ENCODE assay signal across 1 cellular context in the genomic region with DNA sequence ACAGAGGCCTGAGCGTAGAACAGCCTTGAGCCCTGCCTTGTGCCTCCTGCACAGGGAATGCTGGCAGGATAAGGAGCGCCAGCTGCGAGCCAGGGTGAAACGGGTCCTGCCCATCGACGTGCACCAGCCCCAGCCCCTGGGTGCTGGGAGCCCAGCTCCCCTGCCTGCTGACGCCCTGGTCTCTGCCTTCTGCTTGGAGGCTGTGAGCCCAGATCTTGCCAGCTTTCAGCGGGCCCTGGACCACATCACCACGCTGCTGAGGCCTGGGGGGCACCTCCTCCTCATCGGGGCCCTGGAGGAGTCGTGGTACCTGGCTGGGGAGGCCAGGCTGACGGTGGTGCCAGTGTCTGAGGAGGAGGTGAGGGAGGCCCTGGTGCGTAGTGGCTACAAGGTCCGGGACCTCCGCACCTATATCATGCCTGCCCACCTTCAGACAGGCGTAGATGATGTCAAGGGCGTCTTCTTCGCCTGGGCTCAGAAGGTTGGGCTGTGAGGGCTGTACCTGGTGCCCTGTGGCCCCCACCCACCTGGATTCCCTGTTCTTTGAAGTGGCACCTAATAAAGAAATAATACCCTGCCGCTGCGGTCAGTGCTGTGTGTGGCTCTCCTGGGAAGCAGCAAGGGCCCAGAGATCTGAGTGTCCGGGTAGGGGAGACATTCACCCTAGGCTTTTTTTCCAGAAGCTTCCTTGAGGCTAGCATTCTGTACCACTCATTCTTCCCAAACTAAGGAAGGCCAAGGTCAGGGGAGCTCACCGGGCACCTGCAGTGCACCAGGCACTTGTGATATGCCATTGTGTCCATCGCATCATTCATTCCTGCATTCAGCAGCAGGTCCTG.
A peak's percentile ranks its signal among the peaks of the same experiment; 100 is the strongest.
TF ChIP-seq lines count a peak whose summit lies in the region.

No MANE protein-coding gene starts in this region.

TF ChIP-seq in HepG2, 621 proteins besides CTCF, POLR2A, EP300 and RAD21:
- TF ChIP-seq, protein P1, sequence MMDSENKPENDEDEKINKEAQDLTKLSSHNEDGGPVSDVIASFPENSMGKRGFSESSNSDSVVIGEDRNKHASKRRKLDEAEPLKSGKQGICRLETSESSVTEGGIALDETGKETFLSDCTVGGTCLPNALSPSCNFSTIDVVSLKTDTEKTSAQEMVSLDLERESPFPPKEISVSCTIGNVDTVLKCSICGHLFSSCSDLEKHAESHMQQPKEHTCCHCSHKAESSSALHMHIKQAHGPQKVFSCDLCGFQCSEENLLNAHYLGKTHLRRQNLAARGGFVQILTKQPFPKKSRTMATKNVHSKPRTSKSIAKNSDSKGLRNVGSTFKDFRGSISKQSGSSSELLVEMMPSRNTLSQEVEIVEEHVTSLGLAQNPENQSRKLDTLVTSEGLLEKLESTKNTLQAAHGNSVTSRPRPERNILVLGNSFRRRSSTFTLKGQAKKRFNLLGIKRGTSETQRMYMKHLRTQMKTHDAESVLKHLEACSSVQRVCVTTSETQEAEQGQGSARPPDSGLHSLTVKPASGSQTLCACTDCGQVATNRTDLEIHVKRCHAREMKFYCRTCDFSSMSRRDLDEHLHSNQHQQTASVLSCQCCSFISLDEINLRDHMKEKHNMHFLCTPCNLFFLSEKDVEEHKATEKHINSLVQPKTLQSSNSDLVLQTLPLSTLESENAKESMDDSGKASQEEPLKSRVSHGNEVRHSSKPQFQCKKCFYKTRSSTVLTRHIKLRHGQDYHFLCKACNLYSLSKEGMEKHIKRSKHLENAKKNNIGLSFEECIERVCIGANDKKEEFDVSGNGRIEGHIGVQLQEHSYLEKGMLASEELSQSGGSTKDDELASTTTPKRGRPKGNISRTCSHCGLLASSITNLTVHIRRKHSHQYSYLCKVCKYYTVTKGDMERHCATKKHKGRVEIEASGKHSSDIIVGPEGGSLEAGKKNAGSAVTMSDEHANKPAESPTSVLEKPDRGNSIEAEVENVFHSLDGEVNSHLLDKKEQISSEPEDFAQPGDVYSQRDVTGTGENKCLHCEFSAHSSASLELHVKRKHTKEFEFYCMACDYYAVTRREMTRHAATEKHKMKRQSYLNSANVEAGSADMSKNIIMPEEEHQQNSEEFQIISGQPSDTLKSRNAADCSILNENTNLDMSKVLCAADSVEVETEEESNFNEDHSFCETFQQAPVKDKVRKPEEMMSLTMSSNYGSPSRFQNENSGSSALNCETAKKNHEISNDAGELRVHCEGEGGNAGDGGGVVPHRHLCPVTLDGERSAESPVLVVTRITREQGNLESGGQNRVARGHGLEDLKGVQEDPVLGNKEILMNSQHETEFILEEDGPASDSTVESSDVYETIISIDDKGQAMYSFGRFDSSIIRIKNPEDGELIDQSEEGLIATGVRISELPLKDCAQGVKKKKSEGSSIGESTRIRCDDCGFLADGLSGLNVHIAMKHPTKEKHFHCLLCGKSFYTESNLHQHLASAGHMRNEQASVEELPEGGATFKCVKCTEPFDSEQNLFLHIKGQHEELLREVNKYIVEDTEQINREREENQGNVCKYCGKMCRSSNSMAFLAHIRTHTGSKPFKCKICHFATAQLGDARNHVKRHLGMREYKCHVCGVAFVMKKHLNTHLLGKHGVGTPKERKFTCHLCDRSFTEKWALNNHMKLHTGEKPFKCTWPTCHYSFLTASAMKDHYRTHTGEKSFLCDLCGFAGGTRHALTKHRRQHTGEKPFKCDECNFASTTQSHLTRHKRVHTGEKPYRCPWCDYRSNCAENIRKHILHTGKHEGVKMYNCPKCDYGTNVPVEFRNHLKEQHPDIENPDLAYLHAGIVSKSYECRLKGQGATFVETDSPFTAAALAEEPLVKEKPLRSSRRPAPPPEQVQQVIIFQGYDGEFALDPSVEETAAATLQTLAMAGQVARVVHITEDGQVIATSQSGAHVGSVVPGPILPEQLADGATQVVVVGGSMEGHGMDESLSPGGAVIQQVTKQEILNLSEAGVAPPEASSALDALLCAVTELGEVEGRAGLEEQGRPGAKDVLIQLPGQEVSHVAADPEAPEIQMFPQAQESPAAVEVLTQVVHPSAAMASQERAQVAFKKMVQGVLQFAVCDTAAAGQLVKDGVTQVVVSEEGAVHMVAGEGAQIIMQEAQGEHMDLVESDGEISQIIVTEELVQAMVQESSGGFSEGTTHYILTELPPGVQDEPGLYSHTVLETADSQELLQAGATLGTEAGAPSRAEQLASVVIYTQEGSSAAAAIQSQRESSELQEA (CRISPR knock-in tag; IDR thresholded peaks at IDR 0.05; ENCODE audit: not compliant biosample characterization), result no peak
- TF ChIP-seq, protein P2, sequence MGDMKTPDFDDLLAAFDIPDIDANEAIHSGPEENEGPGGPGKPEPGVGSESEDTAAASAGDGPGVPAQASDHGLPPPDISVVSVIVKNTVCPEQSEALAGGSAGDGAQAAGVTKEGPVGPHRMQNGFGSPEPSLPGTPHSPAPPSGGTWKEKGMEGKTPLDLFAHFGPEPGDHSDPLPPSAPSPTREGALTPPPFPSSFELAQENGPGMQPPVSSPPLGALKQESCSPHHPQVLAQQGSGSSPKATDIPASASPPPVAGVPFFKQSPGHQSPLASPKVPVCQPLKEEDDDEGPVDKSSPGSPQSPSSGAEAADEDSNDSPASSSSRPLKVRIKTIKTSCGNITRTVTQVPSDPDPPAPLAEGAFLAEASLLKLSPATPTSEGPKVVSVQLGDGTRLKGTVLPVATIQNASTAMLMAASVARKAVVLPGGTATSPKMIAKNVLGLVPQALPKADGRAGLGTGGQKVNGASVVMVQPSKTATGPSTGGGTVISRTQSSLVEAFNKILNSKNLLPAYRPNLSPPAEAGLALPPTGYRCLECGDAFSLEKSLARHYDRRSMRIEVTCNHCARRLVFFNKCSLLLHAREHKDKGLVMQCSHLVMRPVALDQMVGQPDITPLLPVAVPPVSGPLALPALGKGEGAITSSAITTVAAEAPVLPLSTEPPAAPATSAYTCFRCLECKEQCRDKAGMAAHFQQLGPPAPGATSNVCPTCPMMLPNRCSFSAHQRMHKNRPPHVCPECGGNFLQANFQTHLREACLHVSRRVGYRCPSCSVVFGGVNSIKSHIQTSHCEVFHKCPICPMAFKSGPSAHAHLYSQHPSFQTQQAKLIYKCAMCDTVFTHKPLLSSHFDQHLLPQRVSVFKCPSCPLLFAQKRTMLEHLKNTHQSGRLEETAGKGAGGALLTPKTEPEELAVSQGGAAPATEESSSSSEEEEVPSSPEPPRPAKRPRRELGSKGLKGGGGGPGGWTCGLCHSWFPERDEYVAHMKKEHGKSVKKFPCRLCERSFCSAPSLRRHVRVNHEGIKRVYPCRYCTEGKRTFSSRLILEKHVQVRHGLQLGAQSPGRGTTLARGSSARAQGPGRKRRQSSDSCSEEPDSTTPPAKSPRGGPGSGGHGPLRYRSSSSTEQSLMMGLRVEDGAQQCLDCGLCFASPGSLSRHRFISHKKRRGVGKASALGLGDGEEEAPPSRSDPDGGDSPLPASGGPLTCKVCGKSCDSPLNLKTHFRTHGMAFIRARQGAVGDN (CRISPR knock-in tag; IDR thresholded peaks at IDR 0.05), result no peak
- TF ChIP-seq AGO1 (IDR thresholded peaks at IDR 0.05; ENCODE audit: low read depth, low read length, poor library complexity, severe bottlenecking) (peak; percentile 54), POLR2G (IDR thresholded peaks at IDR 0.05; ENCODE audit: low read depth, low read length) (no peak), ZNF670 (CRISPR knock-in tag; IDR thresholded peaks at IDR 0.05; ENCODE audit: borderline replicate concordance) (no peak), ZBTB38 (CRISPR knock-in tag; IDR thresholded peaks at IDR 0.05) (0 out of 2 replicates have a peak, but pooled peaks have one; percentile 0)
- TF ChIP-seq, protein P3, sequence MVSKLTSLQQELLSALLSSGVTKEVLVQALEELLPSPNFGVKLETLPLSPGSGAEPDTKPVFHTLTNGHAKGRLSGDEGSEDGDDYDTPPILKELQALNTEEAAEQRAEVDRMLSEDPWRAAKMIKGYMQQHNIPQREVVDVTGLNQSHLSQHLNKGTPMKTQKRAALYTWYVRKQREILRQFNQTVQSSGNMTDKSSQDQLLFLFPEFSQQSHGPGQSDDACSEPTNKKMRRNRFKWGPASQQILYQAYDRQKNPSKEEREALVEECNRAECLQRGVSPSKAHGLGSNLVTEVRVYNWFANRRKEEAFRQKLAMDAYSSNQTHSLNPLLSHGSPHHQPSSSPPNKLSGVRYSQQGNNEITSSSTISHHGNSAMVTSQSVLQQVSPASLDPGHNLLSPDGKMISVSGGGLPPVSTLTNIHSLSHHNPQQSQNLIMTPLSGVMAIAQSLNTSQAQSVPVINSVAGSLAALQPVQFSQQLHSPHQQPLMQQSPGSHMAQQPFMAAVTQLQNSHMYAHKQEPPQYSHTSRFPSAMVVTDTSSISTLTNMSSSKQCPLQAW (CRISPR knock-in tag; IDR thresholded peaks at IDR 0.05), result no peak
- TF ChIP-seq, protein P4, sequence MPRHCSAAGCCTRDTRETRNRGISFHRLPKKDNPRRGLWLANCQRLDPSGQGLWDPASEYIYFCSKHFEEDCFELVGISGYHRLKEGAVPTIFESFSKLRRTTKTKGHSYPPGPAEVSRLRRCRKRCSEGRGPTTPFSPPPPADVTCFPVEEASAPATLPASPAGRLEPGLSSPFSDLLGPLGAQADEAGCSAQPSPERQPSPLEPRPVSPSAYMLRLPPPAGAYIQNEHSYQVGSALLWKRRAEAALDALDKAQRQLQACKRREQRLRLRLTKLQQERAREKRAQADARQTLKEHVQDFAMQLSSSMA (CRISPR knock-in tag; IDR thresholded peaks at IDR 0.05), result 0 out of 2 replicates have a peak, but pooled peaks have one; percentile 38
- TF ChIP-seq, protein P5, sequence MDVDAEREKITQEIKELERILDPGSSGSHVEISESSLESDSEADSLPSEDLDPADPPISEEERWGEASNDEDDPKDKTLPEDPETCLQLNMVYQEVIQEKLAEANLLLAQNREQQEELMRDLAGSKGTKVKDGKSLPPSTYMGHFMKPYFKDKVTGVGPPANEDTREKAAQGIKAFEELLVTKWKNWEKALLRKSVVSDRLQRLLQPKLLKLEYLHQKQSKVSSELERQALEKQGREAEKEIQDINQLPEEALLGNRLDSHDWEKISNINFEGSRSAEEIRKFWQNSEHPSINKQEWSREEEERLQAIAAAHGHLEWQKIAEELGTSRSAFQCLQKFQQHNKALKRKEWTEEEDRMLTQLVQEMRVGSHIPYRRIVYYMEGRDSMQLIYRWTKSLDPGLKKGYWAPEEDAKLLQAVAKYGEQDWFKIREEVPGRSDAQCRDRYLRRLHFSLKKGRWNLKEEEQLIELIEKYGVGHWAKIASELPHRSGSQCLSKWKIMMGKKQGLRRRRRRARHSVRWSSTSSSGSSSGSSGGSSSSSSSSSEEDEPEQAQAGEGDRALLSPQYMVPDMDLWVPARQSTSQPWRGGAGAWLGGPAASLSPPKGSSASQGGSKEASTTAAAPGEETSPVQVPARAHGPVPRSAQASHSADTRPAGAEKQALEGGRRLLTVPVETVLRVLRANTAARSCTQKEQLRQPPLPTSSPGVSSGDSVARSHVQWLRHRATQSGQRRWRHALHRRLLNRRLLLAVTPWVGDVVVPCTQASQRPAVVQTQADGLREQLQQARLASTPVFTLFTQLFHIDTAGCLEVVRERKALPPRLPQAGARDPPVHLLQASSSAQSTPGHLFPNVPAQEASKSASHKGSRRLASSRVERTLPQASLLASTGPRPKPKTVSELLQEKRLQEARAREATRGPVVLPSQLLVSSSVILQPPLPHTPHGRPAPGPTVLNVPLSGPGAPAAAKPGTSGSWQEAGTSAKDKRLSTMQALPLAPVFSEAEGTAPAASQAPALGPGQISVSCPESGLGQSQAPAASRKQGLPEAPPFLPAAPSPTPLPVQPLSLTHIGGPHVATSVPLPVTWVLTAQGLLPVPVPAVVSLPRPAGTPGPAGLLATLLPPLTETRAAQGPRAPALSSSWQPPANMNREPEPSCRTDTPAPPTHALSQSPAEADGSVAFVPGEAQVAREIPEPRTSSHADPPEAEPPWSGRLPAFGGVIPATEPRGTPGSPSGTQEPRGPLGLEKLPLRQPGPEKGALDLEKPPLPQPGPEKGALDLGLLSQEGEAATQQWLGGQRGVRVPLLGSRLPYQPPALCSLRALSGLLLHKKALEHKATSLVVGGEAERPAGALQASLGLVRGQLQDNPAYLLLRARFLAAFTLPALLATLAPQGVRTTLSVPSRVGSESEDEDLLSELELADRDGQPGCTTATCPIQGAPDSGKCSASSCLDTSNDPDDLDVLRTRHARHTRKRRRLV (CRISPR knock-in tag; IDR thresholded peaks at IDR 0.05), result no peak
- TF ChIP-seq, protein P6, sequence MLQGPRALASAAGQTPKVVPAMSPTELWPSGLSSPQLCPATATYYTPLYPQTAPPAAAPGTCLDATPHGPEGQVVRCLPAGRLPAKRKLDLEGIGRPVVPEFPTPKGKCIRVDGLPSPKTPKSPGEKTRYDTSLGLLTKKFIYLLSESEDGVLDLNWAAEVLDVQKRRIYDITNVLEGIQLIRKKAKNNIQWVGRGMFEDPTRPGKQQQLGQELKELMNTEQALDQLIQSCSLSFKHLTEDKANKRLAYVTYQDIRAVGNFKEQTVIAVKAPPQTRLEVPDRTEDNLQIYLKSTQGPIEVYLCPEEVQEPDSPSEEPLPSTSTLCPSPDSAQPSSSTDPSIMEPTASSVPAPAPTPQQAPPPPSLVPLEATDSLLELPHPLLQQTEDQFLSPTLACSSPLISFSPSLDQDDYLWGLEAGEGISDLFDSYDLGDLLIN (CRISPR knock-in tag; IDR thresholded peaks at IDR 0.05; ENCODE audit: borderline replicate concordance), result no peak
